Comparison of ENCODE assay signal across 1 cellular context in genomic region chr1:168288311-168289052, GRCh38.
TF ChIP-seq lines count a peak whose summit lies in the region.

No MANE protein-coding gene starts in this region.

TF ChIP-seq in K562, 482 proteins besides CTCF, POLR2A, EP300 and RAD21 (continued from another document and continues in another):
- TF ChIP-seq ZBTB40 (IDR thresholded peaks at IDR 0.05), result peak; percentile 71
- TF ChIP-seq ZBTB40 (CRISPR knock-in tag; IDR thresholded peaks at IDR 0.05), result no peak
- no peak for TF ChIP-seq HDGF (IDR thresholded peaks at IDR 0.05)
- no peak for TF ChIP-seq PATZ1 (CRISPR knock-in tag; IDR thresholded peaks at IDR 0.05; ENCODE audit: borderline replicate concordance)
- no peak for TF ChIP-seq SMAD1 (IDR thresholded peaks at IDR 0.05; ENCODE audit: low read depth, low read length, partially characterized antibody)
- TF ChIP-seq ZNF175 (CRISPR knock-in tag; IDR thresholded peaks at IDR 0.05; ENCODE audit: low read depth), result peak; percentile 71; the same call in 1 of the 2 replicates
- no peak for TF ChIP-seq COPS2 (conservative IDR thresholded peaks at IDR 0.05)
- peak; percentile 72 for TF ChIP-seq MEIS2 (IDR thresholded peaks at IDR 0.05; ENCODE audit: partially characterized antibody)
- TF ChIP-seq FOXJ2 (tag; IDR thresholded peaks at IDR 0.05), result 0 out of 2 replicates have a peak, but pooled peaks have one; percentile 24
- TF ChIP-seq ILF3 (IDR thresholded peaks at IDR 0.05; ENCODE audit: borderline replicate concordance), result no peak
- TF ChIP-seq PHF20 (IDR thresholded peaks at IDR 0.05; ENCODE audit: partially characterized antibody), result no peak
- 0 out of 2 replicates have a peak, but pooled peaks have one; percentile 2 for TF ChIP-seq SMAD3 (CRISPR knock-in tag; conservative IDR thresholded peaks at IDR 0.05)
- TF ChIP-seq, protein P1, sequence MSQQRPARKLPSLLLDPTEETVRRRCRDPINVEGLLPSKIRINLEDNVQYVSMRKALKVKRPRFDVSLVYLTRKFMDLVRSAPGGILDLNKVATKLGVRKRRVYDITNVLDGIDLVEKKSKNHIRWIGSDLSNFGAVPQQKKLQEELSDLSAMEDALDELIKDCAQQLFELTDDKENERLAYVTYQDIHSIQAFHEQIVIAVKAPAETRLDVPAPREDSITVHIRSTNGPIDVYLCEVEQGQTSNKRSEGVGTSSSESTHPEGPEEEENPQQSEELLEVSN (IDR thresholded peaks at IDR 0.05; ENCODE audit: borderline replicate concordance in 1 of 2, extremely low read depth in 1 of 2, insufficient read depth in 1 of 2, insufficient read length in 1 of 2, low read depth in 1 of 2, low read length in 1 of 2, poor library complexity in 1 of 2, severe bottlenecking in 1 of 2), result no peak
- no peak for TF ChIP-seq TAF7 (tag; IDR thresholded peaks at IDR 0.05)
- no peak for TF ChIP-seq ZKSCAN3 (CRISPR knock-in tag; IDR thresholded peaks at IDR 0.05)
- TF ChIP-seq CHD1 (IDR thresholded peaks at IDR 0.05; ENCODE audit: low read length), result no peak
- no peak for TF ChIP-seq MEF2D (tag; conservative IDR thresholded peaks at IDR 0.05; ENCODE audit: low read depth)
- no peak; the same call in 1 of the 2 replicates for TF ChIP-seq GABPA (tag; conservative IDR thresholded peaks at IDR 0.05; ENCODE audit: low read depth)
- TF ChIP-seq RBBP5 (IDR thresholded peaks at IDR 0.05; ENCODE audit: borderline replicate concordance, insufficient read depth, low read length, poor library complexity, severe bottlenecking), result peak; percentile 23
- TF ChIP-seq ZNF197 (CRISPR knock-in tag; IDR thresholded peaks at IDR 0.05; ENCODE audit: low read depth), result 0 out of 2 replicates have a peak, but pooled peaks have one; percentile 26
- TF ChIP-seq HDAC2 (IDR thresholded peaks at IDR 0.05), result peak; percentile 62
- no peak for TF ChIP-seq KLF13 (tag; IDR thresholded peaks at IDR 0.05; ENCODE audit: borderline replicate concordance, low read depth)
- no peak for TF ChIP-seq GTF2F1 (IDR thresholded peaks at IDR 0.05; ENCODE audit: low read depth, low read length)
- no peak for TF ChIP-seq MAX (CRISPR knock-in tag; IDR thresholded peaks at IDR 0.05)
- TF ChIP-seq, protein P2, sequence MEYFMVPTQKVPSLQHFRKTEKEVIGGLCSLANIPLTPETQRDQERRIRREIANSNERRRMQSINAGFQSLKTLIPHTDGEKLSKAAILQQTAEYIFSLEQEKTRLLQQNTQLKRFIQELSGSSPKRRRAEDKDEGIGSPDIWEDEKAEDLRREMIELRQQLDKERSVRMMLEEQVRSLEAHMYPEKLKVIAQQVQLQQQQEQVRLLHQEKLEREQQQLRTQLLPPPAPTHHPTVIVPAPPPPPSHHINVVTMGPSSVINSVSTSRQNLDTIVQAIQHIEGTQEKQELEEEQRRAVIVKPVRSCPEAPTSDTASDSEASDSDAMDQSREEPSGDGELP (CRISPR knock-in tag; IDR thresholded peaks at IDR 0.05; ENCODE audit: borderline replicate concordance), result peak; percentile 22; the same call in 1 of the 2 replicates
- TF ChIP-seq ZBTB5 (IDR thresholded peaks at IDR 0.05), result no peak
- 0 out of 2 replicates have a peak, but pooled peaks have one; percentile 14 for TF ChIP-seq MECOM (CRISPR knock-in tag; IDR thresholded peaks at IDR 0.05)
- TF ChIP-seq ZNF239 (CRISPR knock-in tag; IDR thresholded peaks at IDR 0.05), result no peak
- no peak for TF ChIP-seq BDP1 (IDR thresholded peaks at IDR 0.05; ENCODE audit: insufficient read depth, insufficient read length)
- peak; percentile 60; the same call in 1 of the 2 replicates for TF ChIP-seq ZKSCAN8 (CRISPR knock-in tag; IDR thresholded peaks at IDR 0.05)
- TF ChIP-seq RBM39 (optimal IDR thresholded peaks at IDR 0.05; ENCODE audit: low read depth, low read length), result no peak
- TF ChIP-seq DACH1 (IDR thresholded peaks at IDR 0.05; ENCODE audit: partially characterized antibody), result no peak
- TF ChIP-seq HEY1 (CRISPR knock-in tag; IDR thresholded peaks at IDR 0.05; ENCODE audit: borderline replicate concordance), result 0 out of 2 replicates have a peak, but pooled peaks have one; percentile 39
- TF ChIP-seq, protein P3, sequence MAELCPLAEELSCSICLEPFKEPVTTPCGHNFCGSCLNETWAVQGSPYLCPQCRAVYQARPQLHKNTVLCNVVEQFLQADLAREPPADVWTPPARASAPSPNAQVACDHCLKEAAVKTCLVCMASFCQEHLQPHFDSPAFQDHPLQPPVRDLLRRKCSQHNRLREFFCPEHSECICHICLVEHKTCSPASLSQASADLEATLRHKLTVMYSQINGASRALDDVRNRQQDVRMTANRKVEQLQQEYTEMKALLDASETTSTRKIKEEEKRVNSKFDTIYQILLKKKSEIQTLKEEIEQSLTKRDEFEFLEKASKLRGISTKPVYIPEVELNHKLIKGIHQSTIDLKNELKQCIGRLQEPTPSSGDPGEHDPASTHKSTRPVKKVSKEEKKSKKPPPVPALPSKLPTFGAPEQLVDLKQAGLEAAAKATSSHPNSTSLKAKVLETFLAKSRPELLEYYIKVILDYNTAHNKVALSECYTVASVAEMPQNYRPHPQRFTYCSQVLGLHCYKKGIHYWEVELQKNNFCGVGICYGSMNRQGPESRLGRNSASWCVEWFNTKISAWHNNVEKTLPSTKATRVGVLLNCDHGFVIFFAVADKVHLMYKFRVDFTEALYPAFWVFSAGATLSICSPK (IDR thresholded peaks at IDR 0.05; ENCODE audit: borderline replicate concordance), result no peak
- TF ChIP-seq NR4A1 (CRISPR knock-in tag; IDR thresholded peaks at IDR 0.05), result no peak
- no peak; the same call in 1 of the 2 replicates for TF ChIP-seq NR4A1 (tag; IDR thresholded peaks at IDR 0.05)
- peak; percentile 66; the same call in 1 of the 2 replicates for TF ChIP-seq TARDBP (IDR thresholded peaks at IDR 0.05)
- no peak for TF ChIP-seq PCBP2 (IDR thresholded peaks at IDR 0.05; ENCODE audit: low read depth, low read length, poor library complexity, severe bottlenecking)
- no peak; the same call in 1 of the 2 replicates for TF ChIP-seq MTA1 (IDR thresholded peaks at IDR 0.05; ENCODE audit: borderline replicate concordance)
- no peak for TF ChIP-seq CREB3 (tag; conservative IDR thresholded peaks at IDR 0.05; ENCODE audit: low read depth)
- TF ChIP-seq, protein P4, sequence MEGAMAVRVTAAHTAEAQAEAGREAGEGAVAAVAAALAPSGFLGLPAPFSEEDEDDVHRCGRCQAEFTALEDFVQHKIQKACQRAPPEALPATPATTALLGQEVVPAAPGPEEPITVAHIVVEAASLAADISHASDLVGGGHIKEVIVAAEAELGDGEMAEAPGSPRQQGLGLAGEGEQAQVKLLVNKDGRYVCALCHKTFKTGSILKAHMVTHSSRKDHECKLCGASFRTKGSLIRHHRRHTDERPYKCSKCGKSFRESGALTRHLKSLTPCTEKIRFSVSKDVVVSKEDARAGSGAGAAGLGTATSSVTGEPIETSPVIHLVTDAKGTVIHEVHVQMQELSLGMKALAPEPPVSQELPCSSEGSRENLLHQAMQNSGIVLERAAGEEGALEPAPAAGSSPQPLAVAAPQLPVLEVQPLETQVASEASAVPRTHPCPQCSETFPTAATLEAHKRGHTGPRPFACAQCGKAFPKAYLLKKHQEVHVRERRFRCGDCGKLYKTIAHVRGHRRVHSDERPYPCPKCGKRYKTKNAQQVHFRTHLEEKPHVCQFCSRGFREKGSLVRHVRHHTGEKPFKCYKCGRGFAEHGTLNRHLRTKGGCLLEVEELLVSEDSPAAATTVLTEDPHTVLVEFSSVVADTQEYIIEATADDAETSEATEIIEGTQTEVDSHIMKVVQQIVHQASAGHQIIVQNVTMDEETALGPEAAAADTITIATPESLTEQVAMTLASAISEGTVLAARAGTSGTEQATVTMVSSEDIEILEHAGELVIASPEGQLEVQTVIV (CRISPR knock-in tag; IDR thresholded peaks at IDR 0.05; ENCODE audit: borderline replicate concordance), result no peak
- TF ChIP-seq ZNF785 (CRISPR knock-in tag; IDR thresholded peaks at IDR 0.05), result no peak
- no peak for TF ChIP-seq TAF15 (IDR thresholded peaks at IDR 0.05; ENCODE audit: low read depth, low read length)
- no peak for TF ChIP-seq PHB (CRISPR knock-in tag; IDR thresholded peaks at IDR 0.05)
